ENCODE assay signal across 8 cellular contexts in genomic region chr2:189407161-189407943, GRCh38. TPM values are rescaled to one million over a fixed set of nuclear protein-coding genes. Genes with fewer than 3 reads are reported as not detected.
DNase-seq lines count a peak whose midpoint lies in the region; ATAC-seq, FAIRE-seq and TF ChIP-seq lines count a peak whose summit lies in the region.

No MANE protein-coding gene starts in this region.

- POLR2A ChIA-PET in AG04450 (lab: Yijun Ruan, JAX) (interaction anchor here (0.6 to 2.2 kb wide), 3 partner anchors 14 to 286 kb away, joined by 6 to 10 read pairs (median 7); no protein-coding TSS in a partner anchor), GM12878 (lab: Charles Lee) (interaction anchor here (0.6 kb wide), 1 partner anchor 435 kb away, joined by 5 read pairs; no protein-coding TSS in a partner anchor)

- ATAC-seq in GM12878 = peak; percentile 15; the same call in 2 of the 3 replicates
- peak in 1 of 2 donors; percentile 59 for ATAC-seq in lower lobe of right lung
- no peak for ATAC-seq in GM18858 (IDR thresholded peaks at IDR 0.05; ENCODE audit: unreplicated experiment)
- no peak for ATAC-seq in HG02973 (IDR thresholded peaks at IDR 0.05; ENCODE audit: unreplicated experiment)

- H3K27me3 ChIP-seq in AG04450 (ENCODE audit: control insufficient read depth, insufficient read depth, low read length) (no peaks in the 10 kb centered on the region), GM12878 (replicated peaks in 1 of 2; ENCODE audit: control insufficient read depth in 2 of 2, insufficient read depth in 2 of 2, low read length in 1 of 2) (no peaks in the 10 kb centered on the region), lower lobe of right lung (ENCODE audit: low read depth) (no peaks in the 10 kb centered on the region)

- no peak for TF ChIP-seq EP300 in GM12878 (IDR thresholded peaks at IDR 0.05; ENCODE audit: borderline replicate concordance in 1 of 2, control insufficient read depth in 1 of 2, low read depth in 2 of 2, low read length in 2 of 2)

- intact Hi-C loops in GM12878 (cut with micrococcal nuclease; ENCODE audit: unreplicated experiment) (no loop called here), lower lobe of right lung (cut with DNase I) (loop anchor here (10.0 kb wide), 1 partner anchor 313 kb away; no protein-coding TSS in a partner anchor)

- H2AFZ ChIP-seq in GM12878 (ENCODE audit: control insufficient read depth, low read depth, low read length) = no peak overlapping the region

- DNase-seq in AG04450 (ENCODE audit: low read depth, low spot score) (peak; percentile 56), HT1080 (ENCODE audit: low read depth) (peak; percentile 23), GM12878 (ENCODE audit: low read depth, low spot score) (no peak), lower lobe of right lung (no peak), Kasumi-1 (lab: John Stamatoyannopoulos, UW) (no peak)
- no peak for DNase-seq in NK-92 treated with Interleukin-12 subunit alpha and Interleukin-12 subunit beta, amount 100 ng/mL, for 24 hours (lab: John Stamatoyannopoulos, UW)

- 16% methylated on average over 3 of the region's 3 CpGs for WGBS in GM12878 (ENCODE audit: insufficient coverage, insufficient replicate concordance, low lambda C conversion rate, missing lambda C conversion rate)

- TF ChIP-seq POLR2A in GM12878 (IDR thresholded peaks at IDR 0.05; ENCODE audit: low read depth, low read length) = no peak

- CTCF ChIA-PET in AG04450 (lab: Charles Lee) (interaction anchor here (0.7 to 1.5 kb wide), 7 partner anchors 27 to 1827 kb away, joined by 3 to 9 read pairs (median 3); no protein-coding TSS in a partner anchor), GM12878 (lab: Yijun Ruan, JAX) (interaction anchor here (0.6 to 2.8 kb wide), 9 partner anchors 264 to 882 kb away, joined by 3 to 13 read pairs (median 4); no protein-coding TSS in a partner anchor)

- H3K4me1 ChIP-seq in GM12878 (ENCODE audit: control insufficient read depth, insufficient read depth, low read length) = no peaks in the 10 kb centered on the region
- no peaks in the 10 kb centered on the region for H3K4me1 ChIP-seq in lower lobe of right lung

- in situ Hi-C loops in GM12878 (cut with MboI) = no loop called here

- TF ChIP-seq CTCF in AG04450 (IDR thresholded peaks at IDR 0.05; ENCODE audit: low read depth, low read length) (no peak), GM12878 (IDR thresholded peaks at IDR 0.05 in 2 of 3, conservative IDR thresholded peaks at IDR 0.05 in 1 of 3; ENCODE audit: control insufficient read depth in 2 of 3, extremely low read depth in 1 of 3, insufficient read depth in 1 of 3, low read depth in 3 of 3, low read length in 3 of 3) (no peak), lower lobe of right lung (IDR thresholded peaks at IDR 0.05) (no peak)

- SMC1A ChIA-PET in GM12878 (lab: Charles Lee; ENCODE audit: uncharacterized antibody, unreplicated experiment) = interaction anchor here (0.7 to 2.5 kb wide), 13 partner anchors 8 to 885 kb away, joined by 3 to 10 read pairs (median 4); no protein-coding TSS in a partner anchor

- H3K27ac ChIP-seq in AG04450 (ENCODE audit: low read depth, low read length) (peak overlapping the region; percentile 69), GM12878 (ENCODE audit: control insufficient read depth, insufficient read depth) (no peak overlapping the region), lower lobe of right lung (peak overlapping the region; percentile 64)

- no TSS peak for BruUV-seq in GM12878 (replicated peaks; lab: Mats Ljungman, UMichigan)

- no peak overlapping the region for H3K4me2 ChIP-seq in GM12878 (ENCODE audit: control insufficient read depth, insufficient read depth)

- RAD21 ChIA-PET in GM12878 (lab: Charles Lee; ENCODE audit: unreplicated experiment) = interaction anchor here (0.7 to 1.9 kb wide), 8 partner anchors 12 to 1908 kb away, joined by 3 to 9 read pairs (median 4); no protein-coding TSS in a partner anchor

- no peak overlapping the region for H3K9ac ChIP-seq in GM12878 (ENCODE audit: control insufficient read depth, insufficient read depth, low read length)

- H3K79me2 ChIP-seq in GM12878 (ENCODE audit: control insufficient read depth, insufficient read depth, low read length) = no peaks in the 10 kb centered on the region

- H3K9me3 ChIP-seq in AG04450 (ENCODE audit: control insufficient read depth, insufficient read depth, low read length) (no peaks in the 10 kb centered on the region), GM12878 (replicated peaks; ENCODE audit: control insufficient read depth, insufficient read depth, low read length) (no peaks in the 10 kb centered on the region), lower lobe of right lung (no peaks in the 10 kb centered on the region)

- no peak for TF ChIP-seq RAD21 in GM12878 (IDR thresholded peaks at IDR 0.05; ENCODE audit: insufficient read depth, low read depth, low read length)

- peak overlapping the region; percentile 17 for H3K4me3 ChIP-seq in AG04450 (ENCODE audit: low read depth, low read length)
- H3K4me3 ChIP-seq in GM12878 = no peak overlapping the region
- H3K4me3 ChIP-seq in lower lobe of right lung = no peak overlapping the region

- H3K36me3 ChIP-seq in GM12878 (ENCODE audit: control insufficient read depth in 2 of 2, insufficient read depth in 2 of 2, low read length in 1 of 2) (no peaks in the 10 kb centered on the region), lower lobe of right lung (no peaks in the 10 kb centered on the region)

- H4K20me1 ChIP-seq in GM12878 (ENCODE audit: control insufficient read depth, insufficient read depth) = no peaks in the 10 kb centered on the region

- no peak for FAIRE-seq in GM12878 (lab: Jason Lieb, UNC)

TF ChIP-seq in GM12878, 131 proteins besides CTCF, POLR2A, EP300 and RAD21 (continues in another document):
- no peak for TF ChIP-seq CBX3 (IDR thresholded peaks at IDR 0.05; ENCODE audit: borderline replicate concordance, low read depth)
- no peak for TF ChIP-seq ZNF687 (IDR thresholded peaks at IDR 0.05)
- no peak for TF ChIP-seq GABPA (IDR thresholded peaks at IDR 0.05; ENCODE audit: low read depth)

RNA-seq across cellular contexts. Expression of gene WDR75, which starts 33.9 kb away (rescaled TPM):
- polyA plus RNA-seq in AG04450 (2011; rRNA removed) (28.2 and 48.0 TPM in 2 replicates), GM12878 (2011; rRNA removed) (98.5 and 148 TPM in 2 replicates), GM12878 (2014; fragmentation: Illumina TruSeq; extraction: Trizol) (87.6 and 100 TPM in 2 replicates), GM12878 (2014; fragmentation: Nextera tagmentation; extraction: Ambion mirVana) (10 to 100 TPM; 53.1 to 55.2 TPM), GM12878 (2014; rRNA removed) (45.3 and 59.1 TPM in 2 replicates), GM12878 (2016; fragmentation: Nextera tagmentation; extraction: Ambion mirVana) (10 to 100 TPM; 69.2 to 73.9 TPM)
- 55.9 and 65.6 TPM in 2 replicates for polyA minus RNA-seq in AG04450 (2011; rRNA and poly(A)+ RNA removed)
- 75.1 and 99.1 TPM in 2 replicates for total RNA-seq in HT1080 (2014; rRNA removed; shearing (Covaris generic))
- polyA plus RNA-seq in HT1080 (2015; cell fraction: cytosol; rRNA removed) = 56.3 and 67.4 TPM in 2 replicates
- 192 and 205 TPM in 2 replicates for polyA plus RNA-seq in HT1080 (2015; cell fraction: nucleus; rRNA removed)
- 174 and 201 TPM in 2 replicates for total RNA-seq in GM12878 (2013; cell fraction: nucleolus; rRNA removed)
- total RNA-seq in GM12878 (2014; rRNA removed) (77.9 and 86.9 TPM in 2 replicates), GM12878 (2014; rRNA removed; fragmentation: Illumina TruSeq; extraction: Trizol) (72.9 and 75.9 TPM in 2 replicates), GM12878 (2021) (50.5 and 56.7 TPM in 2 replicates), lower lobe of right lung (21.1 TPM)
- polyA plus RNA-seq in GM12878 (2011; ENCODE audit: low read depth) = 17.2 TPM
- polyA plus RNA-seq in GM12878 (2011; cell fraction: cytosol; rRNA removed) = 31.9 and 39.6 TPM in 2 replicates
- polyA plus RNA-seq in GM12878 (2011; cell fraction: nucleus; rRNA removed) = 110 and 122 TPM in 2 replicates
- 25.3 and 32.0 TPM in 2 replicates for polyA plus RNA-seq in GM12878 (2012)
- polyA minus RNA-seq in GM12878 (2011; rRNA and poly(A)+ RNA removed) = 89.7 and 98.2 TPM in 2 replicates
- 14.6 and 23.1 TPM in 2 replicates for polyA minus RNA-seq in GM12878 (2011; cell fraction: cytosol; rRNA and poly(A)+ RNA removed)
- 161 and 167 TPM in 2 replicates for polyA minus RNA-seq in GM12878 (2011; cell fraction: nucleus; rRNA and poly(A)+ RNA removed)

Comparison
In these comparisons a context has a peak if more than half of its experiments do, and no peak if none do; other contexts are left out.
1. DNase-seq: peak in AG04450 (single experiment) and HT1080 (single experiment); none in GM12878 (single experiment), lower lobe of right lung (single experiment), Kasumi-1 (0 of 2) and NK-92 treated with Interleukin-12 subunit alpha and Interleukin-12 subunit beta, amount 100 ng/mL, for 24 hours (single experiment).